ENCODE assay signal across 8 cellular contexts in genomic region chr3:129160891-129161859, GRCh38. TPM values are rescaled to one million over a fixed set of nuclear protein-coding genes. Genes with fewer than 3 reads are reported as not detected.
A peak's percentile ranks its signal among the peaks of the same experiment; 100 is the strongest.
DNase-seq lines count a peak whose midpoint lies in the region; ATAC-seq and TF ChIP-seq lines count a peak whose summit lies in the region.

ISY1 (minus strand) TSS chr3:129161063; CDS start chr3:129160975, 88 bp downstream.

- peak; percentile 85 for DNase-seq in NCI-H1048 (lab: John Stamatoyannopoulos, UW)
- DNase-seq in SK-N-SH, result peak; percentile 92
- DNase-seq in activated naive CD4-positive, alpha-beta T cell treated with anti-CD3 and anti-CD28 coated beads, Interleukin-2, amount 50 U/mL, for 16 hours, result peak; percentile 84
- peak; percentile 91 for DNase-seq in globus pallidus (ENCODE audit: low spot score)
- no peak for DNase-seq in omental fat pad (ENCODE audit: low spot score)
- DNase-seq in testis, result peak; percentile 93

- H3K4me3 ChIP-seq in SK-N-SH (ENCODE audit: low read depth in 2 of 2, low read length in 1 of 2) (peak within 1 kb of the TSS; percentile 86 to 99), testis (peak within 1 kb of the TSS; percentile 81 to 92)

- H3K27ac ChIP-seq in SK-N-SH (ENCODE audit: low read depth in 2 of 2, low read length in 1 of 2) (peak within 1 kb of the TSS; percentile 99 to 100), testis (peak within 1 kb of the TSS; percentile 91 to 97)

- TF ChIP-seq CTCF in SK-N-SH (IDR thresholded peaks at IDR 0.05) (peak; percentile 81), omental fat pad (IDR thresholded peaks at IDR 0.05) (peak in 2 of 3 donors; percentile 22 to 65), testis (IDR thresholded peaks at IDR 0.05) (peak; percentile 56 to 72 (median 63))

- peak within 1 kb of the TSS; percentile 98 for H3K9ac ChIP-seq in SK-N-SH

- WGBS in SK-N-SH (ENCODE audit: low lambda C conversion rate), result 3% methylated on average over 56 of the region's 67 CpGs
- 0% methylated on average over 49 to 64 of the region's 67 CpGs for WGBS in testis, 2 donors

- ATAC-seq in HG02588 (IDR thresholded peaks at IDR 0.05; ENCODE audit: unreplicated experiment), result peak; percentile 85
- peak; percentile 94 for ATAC-seq in omental fat pad (ENCODE audit: low FRiP score)

- intact Hi-C loops in testis (cut with DNase I; ENCODE audit: low total_unique reads), result no loop called here

- peaks cover 37% of the 10 kb centered on the region for H3K79me2 ChIP-seq in SK-N-SH (ENCODE audit: insufficient read depth)

- TF ChIP-seq POLR2A in GM10847 (IDR thresholded peaks at IDR 0.05; ENCODE audit: extremely low read depth, insufficient read length), result peak; percentile 96
- no peak for TF ChIP-seq POLR2A in testis (IDR thresholded peaks at IDR 0.05)

- peak within 1 kb of the TSS; percentile 88 for H3K4me2 ChIP-seq in SK-N-SH

- H3K9me3 ChIP-seq in SK-N-SH (no peaks in the 10 kb centered on the region), testis (no peaks in the 10 kb centered on the region)

- TF ChIP-seq RAD21 in SK-N-SH (IDR thresholded peaks at IDR 0.05; ENCODE audit: low read length), result peak; percentile 44

- H3K9me2 ChIP-seq in SK-N-SH, result no peaks in the 10 kb centered on the region

- 0 out of 4 replicates have a peak, but pooled peaks of 1 of the 2 experiments have one; percentile 14 for TF ChIP-seq EP300 in SK-N-SH (IDR thresholded peaks at IDR 0.05; ENCODE audit: borderline replicate concordance in 1 of 2, low read depth in 1 of 2, low read length in 1 of 2)

- H2AFZ ChIP-seq in SK-N-SH (ENCODE audit: low read depth), result peak within 1 kb of the TSS; percentile 92

- peaks cover 0 to 15% of the 10 kb centered on the region in 2 experiments; a peak in 2 of 4 replicates for H3K4me1 ChIP-seq in SK-N-SH (ENCODE audit: control insufficient read depth in 1 of 2, insufficient read depth in 2 of 2, low read depth in 1 of 2, low read length in 1 of 2)
- peaks cover 18% of the 10 kb centered on the region for H3K4me1 ChIP-seq in testis

- CTCF ChIA-PET in SK-N-SH (lab: Yijun Ruan, JAX), result interaction anchor here (0.5 to 4.0 kb wide), 15 partner anchors 10 to 191 kb away, joined by 3 to 28 read pairs (median 4); a partner anchor contains a TSS

- H3K27me3 ChIP-seq in SK-N-SH (ENCODE audit: insufficient read depth) (no peaks in the 10 kb centered on the region), testis (no peaks in the 10 kb centered on the region)

- POLR2A ChIA-PET in SK-N-SH (lab: Yijun Ruan, JAX), result interaction anchor here (0.9 to 1.1 kb wide), 2 partner anchors 23 to 88 kb away, joined by 4 to 5 read pairs; partner anchors contain the start of genes CNBP and COPG1

- H4K20me1 ChIP-seq in SK-N-SH (ENCODE audit: insufficient read depth), result no peaks in the 10 kb centered on the region

- H3K36me3 ChIP-seq in SK-N-SH (replicated peaks in 1 of 2; ENCODE audit: control insufficient read depth in 1 of 2, insufficient read depth in 2 of 2, low read length in 1 of 2) (peaks cover 16 to 22% of the 10 kb centered on the region in 2 experiments), testis (ENCODE audit: low read depth, missing control alignments) (no peaks in the 10 kb centered on the region)

- H3F3A ChIP-seq in SK-N-SH (replicated peaks; ENCODE audit: insufficient read depth), result peaks cover 43% of the 10 kb centered on the region

TF ChIP-seq in SK-N-SH, 30 proteins besides CTCF, POLR2A, EP300 and RAD21 (continues in another document):
- TF ChIP-seq REST (IDR thresholded peaks at IDR 0.05; ENCODE audit: low read depth, low read length), result 0 out of 2 replicates have a peak, but pooled peaks have one; percentile 34
- TF ChIP-seq RFX5 (IDR thresholded peaks at IDR 0.05; ENCODE audit: low read length), result no peak
- TF ChIP-seq MAX (IDR thresholded peaks at IDR 0.05; ENCODE audit: low read depth), result peak; percentile 97
- TF ChIP-seq NRF1 (IDR thresholded peaks at IDR 0.05; ENCODE audit: low read depth, low read length), result no peak
- peak; percentile 91 for TF ChIP-seq ELF1 (IDR thresholded peaks at IDR 0.05)
- no peak for TF ChIP-seq RXRA (IDR thresholded peaks at IDR 0.05; ENCODE audit: borderline replicate concordance, low read depth)
- TF ChIP-seq, protein P1, sequence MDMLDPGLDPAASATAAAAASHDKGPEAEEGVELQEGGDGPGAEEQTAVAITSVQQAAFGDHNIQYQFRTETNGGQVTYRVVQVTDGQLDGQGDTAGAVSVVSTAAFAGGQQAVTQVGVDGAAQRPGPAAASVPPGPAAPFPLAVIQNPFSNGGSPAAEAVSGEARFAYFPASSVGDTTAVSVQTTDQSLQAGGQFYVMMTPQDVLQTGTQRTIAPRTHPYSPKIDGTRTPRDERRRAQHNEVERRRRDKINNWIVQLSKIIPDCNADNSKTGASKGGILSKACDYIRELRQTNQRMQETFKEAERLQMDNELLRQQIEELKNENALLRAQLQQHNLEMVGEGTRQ (IDR thresholded peaks at IDR 0.05; ENCODE audit: borderline replicate concordance, low read depth, low read length), result no peak
- no peak for TF ChIP-seq IRF3 (IDR thresholded peaks at IDR 0.05; ENCODE audit: low read depth, low read length)
- 0 out of 2 replicates have a peak, but pooled peaks have one; percentile 6 for TF ChIP-seq FOSL2 (IDR thresholded peaks at IDR 0.05; ENCODE audit: borderline replicate concordance, low read depth)
- TF ChIP-seq EZH2phosphoT487 (IDR thresholded peaks at IDR 0.05; ENCODE audit: borderline replicate concordance, low read depth), result no peak
- peak; percentile 61 for TF ChIP-seq TAF1 (IDR thresholded peaks at IDR 0.05; ENCODE audit: borderline replicate concordance, low read depth, low read length)
- peak; percentile 19; the same call in 1 of the 2 replicates for TF ChIP-seq NFIC (IDR thresholded peaks at IDR 0.05; ENCODE audit: borderline replicate concordance)
- peak; percentile 58; the same call in 1 of the 2 replicates for TF ChIP-seq YY1 (IDR thresholded peaks at IDR 0.05; ENCODE audit: low read depth)
- no peak for TF ChIP-seq RCOR1 (IDR thresholded peaks at IDR 0.05; ENCODE audit: low read length)
- TF ChIP-seq JUND (IDR thresholded peaks at IDR 0.05), result no peak
- peak; percentile 30; the same call in 1 of the 2 replicates for TF ChIP-seq TCF12 (IDR thresholded peaks at IDR 0.05)
- peak; percentile 31; the same call in 1 of the 2 replicates for TF ChIP-seq GATA2 (CRISPR knock-in tag; IDR thresholded peaks at IDR 0.05)
- TF ChIP-seq CHD2 (IDR thresholded peaks at IDR 0.05; ENCODE audit: low read length, partially characterized antibody), result peak; percentile 56
- TF ChIP-seq SIN3A (IDR thresholded peaks at IDR 0.05; ENCODE audit: borderline replicate concordance, low read depth, low read length), result peak; percentile 81; the same call in 1 of the 2 replicates
- TF ChIP-seq POLR2AphosphoS5 (IDR thresholded peaks at IDR 0.05; ENCODE audit: low read depth, low read length), result peak; percentile 89

RNA-seq across cellular contexts. Expression of gene ISY1, which starts in this region (rescaled TPM):
- 20.9 and 22.3 TPM in 2 replicates for polyA plus RNA-seq in SK-N-SH (2012; rRNA removed)
- 30.1 and 39.2 TPM in 2 replicates for polyA plus RNA-seq in SK-N-SH (2012; cell fraction: cytosol; rRNA removed)
- polyA plus RNA-seq in SK-N-SH (2012; cell fraction: nucleus; rRNA removed), result 9.0 and 11.8 TPM in 2 replicates
- total RNA-seq in omental fat pad, result 10 to 100 TPM; 14.4 to 23.2 (median 17.0) TPM
- total RNA-seq in testis, result 10 to 100 TPM; 19.4 to 21.0 TPM
- polyA plus RNA-seq in testis (ENCODE audit: insufficient read depth, low read depth, low replicate concordance), result 20.7 TPM
